Comparison of ENCODE assay signal across 14 cellular contexts in genomic region chr10:101574354-101574753, GRCh38. TPM values are rescaled to one million over a fixed set of nuclear protein-coding genes. Genes with fewer than 3 reads are reported as not detected.
A peak's percentile ranks its signal among the peaks of the same experiment; 100 is the strongest.
DNase-seq lines count a peak whose midpoint lies in the region; ATAC-seq, FAIRE-seq and TF ChIP-seq lines count a peak whose summit lies in the region.
"Had no signal": no experiment of that assay in that cellular context is flagged by ENCODE, and none has a peak within 500 bp of the region (broad histone marks: within the 10 kb centered on the region; RNA-seq: fewer than 3 reads in every experiment).

No MANE protein-coding gene starts in this region.

- intact Hi-C loops in upper lobe of right lung (cut with DNase I): loop anchor here (10.0 kb wide), 1 partner anchor 360 kb away; no protein-coding TSS in a partner anchor

- peaks cover 38% of the 10 kb centered on the region for H3K27me3 Mint-ChIP-seq in neural crest cell (ENCODE audit: low read depth)

- H3K36me3 Mint-ChIP-seq in neural crest cell (ENCODE audit: low read depth): peaks cover 2% of the 10 kb centered on the region

- H3K4me1 ChIP-seq in RWPE2 (ENCODE audit: insufficient read depth, poor library complexity, severe bottlenecking) (no peaks in the 10 kb centered on the region), upper lobe of right lung (peaks cover 12% of the 10 kb centered on the region)

- H3K27ac ChIP-seq in RWPE2 (ENCODE audit: poor library complexity, severe bottlenecking) (no peak overlapping the region), upper lobe of right lung (no peak overlapping the region)
- H3K27ac ChIP-seq: A549, KMS-11 had no signal

- ATAC-seq in RWPE2 (ENCODE audit: low read depth): no peak
- ATAC-seq in upper lobe of right lung: no peak
- no peak for ATAC-seq in HG02623 (IDR thresholded peaks at IDR 0.05; ENCODE audit: unreplicated experiment)
- ATAC-seq: A549 had no signal

- no peaks in the 10 kb centered on the region for H3K9me3 ChIP-seq in RWPE2 (ENCODE audit: severe bottlenecking)
- no peaks in the 10 kb centered on the region for H3K9me3 ChIP-seq in upper lobe of right lung

- no peaks in the 10 kb centered on the region for H3K9me3 Mint-ChIP-seq in neural crest cell
- H3K9me3 Mint-ChIP-seq: CD8-positive, alpha-beta memory T cell had no signal

- no peaks in the 10 kb centered on the region for H3K4me1 Mint-ChIP-seq in neural crest cell

- H3K27me3 ChIP-seq in H7 (ENCODE audit: control insufficient read depth, insufficient read depth, low read length): peaks cover 25% of the 10 kb centered on the region
- H3K27me3 ChIP-seq in RWPE2 (ENCODE audit: insufficient read depth, poor library complexity, severe bottlenecking): no peaks in the 10 kb centered on the region
- H3K27me3 ChIP-seq in upper lobe of right lung: peaks cover 8% of the 10 kb centered on the region

- H3K4me3 Mint-ChIP-seq in neural crest cell: peak overlapping the region; percentile 41
- H3K4me3 Mint-ChIP-seq: CD14-positive monocyte; CD8-positive, alpha-beta memory T cell had no signal

- TF ChIP-seq CTCF in RWPE2 (IDR thresholded peaks at IDR 0.05; ENCODE audit: poor library complexity, severe bottlenecking): no peak
- TF ChIP-seq CTCF in neural crest cell (conservative IDR thresholded peaks at IDR 0.05): no peak
- no peak for TF ChIP-seq CTCF in upper lobe of right lung (IDR thresholded peaks at IDR 0.05)

- H3K36me3 ChIP-seq in H7 (replicated peaks; ENCODE audit: control insufficient read depth, insufficient read depth, low read length) (peaks cover 2% of the 10 kb centered on the region; the same call in 1 of the 2 replicates), RWPE2 (ENCODE audit: low read depth) (no peaks in the 10 kb centered on the region), upper lobe of right lung (peaks cover 17% of the 10 kb centered on the region)

- FAIRE-seq in GM19239 (lab: Jason Lieb, UNC): no peak
- FAIRE-seq: A549, H1 had no signal

- peak overlapping the region; percentile 28 for H3K27ac Mint-ChIP-seq in neural crest cell (ENCODE audit: unreplicated experiment)

- DNase-seq in H7: peak; percentile 58
- DNase-seq in RWPE2 (ENCODE audit: low spot score): peak; percentile 54
- no peak for DNase-seq in neural crest cell (ENCODE audit: low read depth, low spot score)
- DNase-seq in upper lobe of right lung: peak; percentile 50
- DNase-seq in GM19239 (ENCODE audit: insufficient read length, low spot score): no peak
- DNase-seq in HK-2 (ENCODE audit: unreplicated experiment): no peak
- DNase-seq: CD8-positive, alpha-beta memory T cell; DMS53; GF-D8 had no signal

- H3K4me3 ChIP-seq in H7 (ENCODE audit: insufficient read depth, low read depth, low read length): no peak overlapping the region
- no peak overlapping the region for H3K4me3 ChIP-seq in RWPE2 (ENCODE audit: severe bottlenecking)
- H3K4me3 ChIP-seq in upper lobe of right lung: no peak overlapping the region
- H3K4me3 ChIP-seq: A549 had no signal

RNA-seq across cellular contexts. Expression of gene POLL, which starts 13.7 kb away (rescaled TPM):
- 24.9 and 25.0 TPM in 2 replicates for total RNA-seq in H7 (2014; rRNA removed; shearing (Covaris generic))
- total RNA-seq in neural crest cell (30.8 and 36.3 TPM in 2 replicates), upper lobe of right lung (30.4 TPM)

RNA-seq across cellular contexts. Expression of gene DPCD, which starts 13.8 kb away (rescaled TPM):
- total RNA-seq in H7 (2014; rRNA removed; shearing (Covaris generic)): 33.4 and 48.7 TPM in 2 replicates
- total RNA-seq in neural crest cell (29.6 and 35.5 TPM in 2 replicates), upper lobe of right lung (7.2 TPM)

Comparison
In these comparisons a context has a peak if more than half of its experiments do, and no peak if none do; other contexts are left out.
1. DNase-seq: peak in H7 (single experiment), RWPE2 (single experiment) and upper lobe of right lung (single experiment); none in neural crest cell (single experiment), GM19239 (single experiment) and HK-2 (single experiment).